ENCODE assay signal across 8 cellular contexts in genomic region chr11:46332568-46333128, GRCh38. TPM values are rescaled to one million over a fixed set of nuclear protein-coding genes. Genes with fewer than 3 reads are reported as not detected.
DNase-seq lines count a peak whose midpoint lies in the region; ATAC-seq and TF ChIP-seq lines count a peak whose summit lies in the region.

No MANE protein-coding gene starts in this region.

- intact Hi-C loops in CD4-positive, alpha-beta T cell (cut with DNase I, micrococcal nuclease): loop anchor here (2.0 to 5.0 kb wide), 2 partner anchors 14 to 35 kb away; partner anchors contain the start of gene DGKZ (in 1 of the 2)
- intact Hi-C loops in naive thymus-derived CD4-positive, alpha-beta T cell (cut with micrococcal nuclease): loop anchor here in 1 of 2 donors (2.0 kb wide), 1 partner anchor 1434 kb away; the partner anchor contains the start of gene FNBP4

- TF ChIP-seq POLR2A in Peyer's patch (IDR thresholded peaks at IDR 0.05) (no peak), GM18505 (IDR thresholded peaks at IDR 0.05; ENCODE audit: borderline replicate concordance, extremely low read depth, insufficient read depth, insufficient read length) (no peak)

- H3K27me3 ChIP-seq in CD4-positive, alpha-beta T cell (ENCODE audit: control insufficient read depth, insufficient read depth, low read length): no peaks in the 10 kb centered on the region
- peaks cover 0 to 19% of the 10 kb centered on the region in 2 donors for H3K27me3 ChIP-seq in Peyer's patch
- H3K27me3 ChIP-seq in naive thymus-derived CD4-positive, alpha-beta T cell (ENCODE audit: control insufficient read depth in 2 of 2, insufficient read depth in 2 of 2, low read length in 2 of 2): peaks cover 0 to 3% of the 10 kb centered on the region in 2 donors

- H3K27ac ChIP-seq in CD4-positive, alpha-beta T cell (ENCODE audit: low read depth, low read length): peak overlapping the region; percentile 73
- peak overlapping the region in 1 of 4 donors; percentile 49 for H3K27ac ChIP-seq in Peyer's patch
- peak overlapping the region; percentile 29 for H3K27ac ChIP-seq in cingulate gyrus (ENCODE audit: low read depth, low read length)
- H3K27ac ChIP-seq in naive thymus-derived CD4-positive, alpha-beta T cell (ENCODE audit: low read depth, low read length): peak overlapping the region; percentile 71
- H3K27ac ChIP-seq in urinary bladder (ENCODE audit: low read depth): no peak overlapping the region

- H3K36me3 Mint-ChIP-seq in CD4-positive, alpha-beta T cell (ENCODE audit: low read depth): peaks cover 13% of the 10 kb centered on the region
- H3K36me3 Mint-ChIP-seq in naive thymus-derived CD4-positive, alpha-beta T cell: peaks cover 0 to 6% (median 0%) of the 10 kb centered on the region in 5 donors

- ATAC-seq in CD4-positive, alpha-beta T cell (ENCODE audit: poor library complexity): peak; percentile 6
- ATAC-seq in naive thymus-derived CD4-positive, alpha-beta T cell: peak; percentile 28
- no peak for ATAC-seq in GM18505 (IDR thresholded peaks at IDR 0.05; ENCODE audit: unreplicated experiment)

- H3K4me3 ChIP-seq in Peyer's patch: peak overlapping the region; percentile 27 to 56 (median 52)
- H3K4me3 ChIP-seq in naive thymus-derived CD4-positive, alpha-beta T cell (ENCODE audit: low read length): peak overlapping the region; percentile 66
- peak overlapping the region; percentile 47 for H3K4me3 ChIP-seq in urinary bladder (ENCODE audit: low read depth, low read length)

- no peaks in the 10 kb centered on the region for H3K27me3 Mint-ChIP-seq in CD4-positive, alpha-beta T cell
- peaks cover 0 to 60% (median 0%) of the 10 kb centered on the region in 5 donors for H3K27me3 Mint-ChIP-seq in naive thymus-derived CD4-positive, alpha-beta T cell

- H3K36me3 ChIP-seq in Peyer's patch (no peaks in the 10 kb centered on the region), urinary bladder (ENCODE audit: insufficient read depth) (no peaks in the 10 kb centered on the region)
- H3K36me3 ChIP-seq in naive thymus-derived CD4-positive, alpha-beta T cell (ENCODE audit: control insufficient read depth in 2 of 3, insufficient read depth in 3 of 3, low read length in 3 of 3): no peaks in the 10 kb centered on the region

- H3K4me3 Mint-ChIP-seq in CD4-positive, alpha-beta T cell: peak overlapping the region; percentile 94
- H3K4me3 Mint-ChIP-seq in naive thymus-derived CD4-positive, alpha-beta T cell: peak overlapping the region; percentile 66 to 97 (median 89)

- CTCF ChIA-PET in CD4-positive, alpha-beta T cell (lab: Charles Lee): interaction anchor here (1.1 to 3.3 kb wide), 4 partner anchors 9 to 19 kb away, joined by 3 to 24 read pairs (median 11); partner anchors contain the start of gene DGKZ
- CTCF ChIA-PET in naive thymus-derived CD4-positive, alpha-beta T cell (lab: Charles Lee): interaction anchor here (0.6 to 9.7 kb wide), 8 partner anchors 11 to 37 kb away, joined by 5 to 112 read pairs (median 22); partner anchors contain the start of gene DGKZ

- peak overlapping the region; percentile 89 for H3K27ac Mint-ChIP-seq in CD4-positive, alpha-beta T cell
- peak overlapping the region in 8 of 9 donors; percentile 85 to 98 (median 96) for H3K27ac Mint-ChIP-seq in naive thymus-derived CD4-positive, alpha-beta T cell

- no peaks in the 10 kb centered on the region for H3K9me3 Mint-ChIP-seq in CD4-positive, alpha-beta T cell
- peaks cover 0 to 2% (median 0%) of the 10 kb centered on the region in 11 donors for H3K9me3 Mint-ChIP-seq in naive thymus-derived CD4-positive, alpha-beta T cell

- H3K4me1 Mint-ChIP-seq in CD4-positive, alpha-beta T cell (ENCODE audit: low read depth): peaks cover 76% of the 10 kb centered on the region
- peaks cover 40 to 83% (median 71%) of the 10 kb centered on the region in 7 donors for H3K4me1 Mint-ChIP-seq in naive thymus-derived CD4-positive, alpha-beta T cell

- no peaks in the 10 kb centered on the region for H3K9me3 ChIP-seq in CD4-positive, alpha-beta T cell (ENCODE audit: control insufficient read depth, low read length)
- no peaks in the 10 kb centered on the region for H3K9me3 ChIP-seq in Peyer's patch
- H3K9me3 ChIP-seq in naive thymus-derived CD4-positive, alpha-beta T cell (ENCODE audit: control insufficient read depth in 2 of 3, low read length in 3 of 3): no peaks in the 10 kb centered on the region

- no peak for TF ChIP-seq CTCF in CD4-positive, alpha-beta T cell (IDR thresholded peaks at IDR 0.05)
- no peak for TF ChIP-seq CTCF in Peyer's patch (IDR thresholded peaks at IDR 0.05)

- 1% methylated on average over 60 of the region's 60 CpGs for WGBS in urinary bladder

- H3K4me1 ChIP-seq in Peyer's patch (peaks cover 4 to 16% (median 11%) of the 10 kb centered on the region in 4 donors), urinary bladder (ENCODE audit: insufficient read depth) (no peaks in the 10 kb centered on the region)
- peaks cover 29 to 69% of the 10 kb centered on the region in 2 donors for H3K4me1 ChIP-seq in naive thymus-derived CD4-positive, alpha-beta T cell (ENCODE audit: control insufficient read depth in 2 of 2, insufficient read depth in 2 of 2, low read length in 2 of 2)

- peak in 6 of 10 experiments; percentile 30 to 57 (median 52) for DNase-seq in CD4-positive, alpha-beta T cell
- DNase-seq in Peyer's patch: peak in 1 of 3 donors; percentile 18
- DNase-seq in naive thymus-derived CD4-positive, alpha-beta T cell: peak in 6 of 9 donors; percentile 49 to 66 (median 56)
- DNase-seq in HT-29 (ENCODE audit: low spot score): no peak
- DNase-seq in UCSD-AML1 (lab: John Stamatoyannopoulos, UW; ENCODE audit: unreplicated experiment): no peak

- POLR2A ChIA-PET in CD4-positive, alpha-beta T cell (lab: Charles Lee): interaction anchor here (0.6 to 8.6 kb wide), 11 partner anchors 8 to 94 kb away, joined by 3 to 266 read pairs (median 5); partner anchors contain the start of gene DGKZ
- POLR2A ChIA-PET in naive thymus-derived CD4-positive, alpha-beta T cell (lab: Charles Lee): interaction anchor here (0.6 to 12.0 kb wide), 8 partner anchors 10 to 227 kb away, joined by 3 to 444 read pairs (median 8); partner anchors contain the start of gene DGKZ

RNA-seq across cellular contexts. Expression of gene DGKZ, which starts 14.6 kb away (rescaled TPM):
- total RNA-seq in CD4-positive, alpha-beta T cell: 100 to 1,000 TPM; 159 to 166 TPM
- total RNA-seq in Peyer's patch: 100 to 1,000 TPM; 104 to 270 (median 200) TPM
- 100 to 1,000 TPM; 146 to 291 (median 263) TPM for total RNA-seq in naive thymus-derived CD4-positive, alpha-beta T cell
- 10 to 100 TPM; 41.5 to 70.5 TPM for polyA plus RNA-seq in naive thymus-derived CD4-positive, alpha-beta T cell
- total RNA-seq in urinary bladder: 18.5 TPM
- 47.8 TPM for polyA plus RNA-seq in urinary bladder
- total RNA-seq in HT-29 (2014; rRNA removed; shearing (Covaris generic)): 190 and 194 TPM in 2 replicates

RNA-seq across cellular contexts. Expression of gene MDK, which starts 48.8 kb away (rescaled TPM):
- total RNA-seq in CD4-positive, alpha-beta T cell: 1 to 10 TPM; 5.5 to 6.5 TPM
- total RNA-seq in Peyer's patch (100 to 1,000 TPM in 3 of 4 donors, 10 to 100 TPM in 1; 22.3 to 340 (median 205) TPM), urinary bladder (68.8 TPM)
- total RNA-seq in naive thymus-derived CD4-positive, alpha-beta T cell: 10 to 100 TPM in 2 of 5 experiments, 1 to 10 TPM in 3; 4.9 to 13.5 (median 8.8) TPM
- polyA plus RNA-seq in naive thymus-derived CD4-positive, alpha-beta T cell: under 1 TPM in 1 of 2 donors, not detected in 1; 0.35 TPM
- 58.3 TPM for polyA plus RNA-seq in urinary bladder
- 90.8 and 110 TPM in 2 replicates for total RNA-seq in HT-29 (2014; rRNA removed; shearing (Covaris generic))

RNA-seq across cellular contexts. Expression of gene CREB3L1, which starts 55.2 kb away (rescaled TPM):
- not detected for total RNA-seq in CD4-positive, alpha-beta T cell
- total RNA-seq in Peyer's patch (10 to 100 TPM; 13.2 to 50.6 (median 30.3) TPM), urinary bladder (44.3 TPM)
- not detected for total RNA-seq in naive thymus-derived CD4-positive, alpha-beta T cell
- polyA plus RNA-seq in naive thymus-derived CD4-positive, alpha-beta T cell: not detected
- 20.0 TPM for polyA plus RNA-seq in urinary bladder
- 50.1 and 64.2 TPM in 2 replicates for total RNA-seq in HT-29 (2014; rRNA removed; shearing (Covaris generic))

RNA-seq across cellular contexts. Expression of gene CHRM4, which starts 58.9 kb away (rescaled TPM):
- total RNA-seq in CD4-positive, alpha-beta T cell: 1 to 10 TPM; 3.2 to 3.7 TPM
- 10 to 100 TPM; 11.5 to 16.5 (median 13.0) TPM for total RNA-seq in Peyer's patch
- total RNA-seq in naive thymus-derived CD4-positive, alpha-beta T cell: 1 to 10 TPM in 2 of 5 experiments, under 1 TPM in 1, not detected in 2; 0.48 to 3.5 (median 3.1) TPM
- polyA plus RNA-seq in naive thymus-derived CD4-positive, alpha-beta T cell: under 1 TPM; 0.15 to 0.17 TPM
- 0.21 TPM for total RNA-seq in urinary bladder
- polyA plus RNA-seq in urinary bladder: 0.56 TPM
- 0.05 and 0.70 TPM in 2 replicates for total RNA-seq in HT-29 (2014; rRNA removed; shearing (Covaris generic))

Comparison
In these comparisons a context has a peak if more than half of its experiments do, and no peak if none do; other contexts are left out.
1. DNase-seq: peak in CD4-positive, alpha-beta T cell (6 of 10) and naive thymus-derived CD4-positive, alpha-beta T cell (6 of 9); none in HT-29 (single experiment) and UCSD-AML1 (single experiment).
2. RNA of gene CREB3L1, which starts 55.2 kb away (total RNA-seq): 50.1 to 64.2 TPM in HT-29, 44.3 TPM in urinary bladder (single experiment) and 13.2 to 50.6 TPM in Peyer's patch; not detected in CD4-positive, alpha-beta T cell and not detected in naive thymus-derived CD4-positive, alpha-beta T cell; every median in the first group is over 10 times any median in the second.
3. Peak in every context shown above with its lines, with median percentiles within 50 percentile points of each other: H3K4me3 ChIP-seq.